Comparison of ENCODE assay signal across 7 cellular contexts in genomic region chr2:167294031-167294774, GRCh38. TPM values are rescaled to one million over a fixed set of nuclear protein-coding genes. Genes with fewer than 3 reads are reported as not detected.
A peak's percentile ranks its signal among the peaks of the same experiment; 100 is the strongest.
DNase-seq lines count a peak whose midpoint lies in the region; ATAC-seq, FAIRE-seq and TF ChIP-seq lines count a peak whose summit lies in the region.

No MANE protein-coding gene starts in this region.

- no peaks in the 10 kb centered on the region for H4K20me1 ChIP-seq in GM23248 (ENCODE audit: insufficient read depth)
- H4K20me1 ChIP-seq in H1 (replicated peaks in 1 of 2; ENCODE audit: control insufficient read depth in 1 of 2, insufficient read depth in 2 of 2, low read length in 2 of 2): peaks cover 6 to 10% of the 10 kb centered on the region in 2 experiments

- peak overlapping the region; percentile 79 for H2AFZ ChIP-seq in GM23248
- H2AFZ ChIP-seq in H1 (ENCODE audit: low read length): no peak overlapping the region

- H2BK20ac ChIP-seq in H1 (ENCODE audit: low read length): no peak overlapping the region

- H3K9me3 ChIP-seq in GM23248 (ENCODE audit: low read depth) (no peaks in the 10 kb centered on the region), H1 (ENCODE audit: insufficient read depth in 2 of 2, low read depth in 1 of 2, low read length in 1 of 2) (no peaks in the 10 kb centered on the region), mucosa of descending colon (no peaks in the 10 kb centered on the region)

- no peak for TF ChIP-seq POLR2A in H1 (IDR thresholded peaks at IDR 0.05; ENCODE audit: control extremely low read depth in 1 of 2, low read depth in 2 of 2, low read length in 2 of 2)

- H2BK15ac ChIP-seq in H1 (ENCODE audit: low read length): no peak overlapping the region

- no peak overlapping the region for H4K5ac ChIP-seq in H1 (ENCODE audit: insufficient read length, low read depth, low read length)

- H3K14ac ChIP-seq in H1 (ENCODE audit: insufficient read length): no peak overlapping the region

- peaks cover 5% of the 10 kb centered on the region; the same call in 1 of the 2 replicates for H3F3A ChIP-seq in GM23248 (ENCODE audit: insufficient read depth)

- H3K9ac ChIP-seq in GM23248 (no peak overlapping the region), H1 (replicated peaks in 1 of 4; ENCODE audit: extremely low read depth in 1 of 4, low read depth in 3 of 4, low read length in 3 of 4) (peak overlapping the region in 2 of 4 experiments; percentile 4 to 23; a peak in 2 of 7 replicates)

- H3K27me3 ChIP-seq in GM23248 (replicated peaks; ENCODE audit: insufficient read depth) (peaks cover 10% of the 10 kb centered on the region; the same call in 1 of the 2 replicates), H1 (replicated peaks in 1 of 4; ENCODE audit: control insufficient read depth in 3 of 4, extremely low read depth in 1 of 4, insufficient read depth in 3 of 4, low read length in 3 of 4) (no peaks in the 10 kb centered on the region)

- no peak for TF ChIP-seq EP300 in H1 (IDR thresholded peaks at IDR 0.05; ENCODE audit: borderline replicate concordance in 1 of 2, low read depth in 2 of 2, low read length in 2 of 2)

- H3K56ac ChIP-seq in H1 (replicated peaks; ENCODE audit: insufficient read length, low read depth, low read length): no peak overlapping the region

- no peaks in the 10 kb centered on the region for H3K9me2 ChIP-seq in GM23248 (ENCODE audit: insufficient read depth)

- no peaks in the 10 kb centered on the region for H3K4me1 ChIP-seq in GM23248 (ENCODE audit: insufficient read depth)
- peaks cover 0 to 7% (median 4%) of the 10 kb centered on the region in 4 experiments; a peak in 5 of 7 replicates for H3K4me1 ChIP-seq in H1 (replicated peaks in 1 of 4; ENCODE audit: control insufficient read depth in 3 of 4, insufficient read depth in 4 of 4, low read length in 3 of 4)
- H3K4me1 ChIP-seq in mucosa of descending colon (ENCODE audit: low read depth): no peaks in the 10 kb centered on the region

- 0 out of 2 replicates have a peak overlapping the region, but pooled peaks have one; percentile 49 for H3K18ac ChIP-seq in H1 (ENCODE audit: extremely low read depth, low read length)

- POLR2A ChIA-PET in H1 (lab: Charles Lee; ENCODE audit: partially characterized antibody): interaction anchor here (0.9 to 3.3 kb wide), 7 partner anchors 10 to 44 kb away, joined by 3 to 21 read pairs (median 3); no protein-coding TSS in a partner anchor

- H3K4me2 ChIP-seq in GM23248 (ENCODE audit: unreplicated experiment) (peak overlapping the region; percentile 99), H1 (ENCODE audit: insufficient read depth in 1 of 2, low read depth in 2 of 2, low read length in 2 of 2) (peak overlapping the region; percentile 91 to 94)

- 2 to 4% methylated on average over 30 to 35 of the region's 35 CpGs for WGBS in GM23248 (ENCODE audit: low coverage in 1 of 2, low lambda C conversion rate in 2 of 2, missing lambda C conversion rate in 2 of 2), 2 experiments
- WGBS in H1 (ENCODE audit: extremely low coverage in 1 of 2, insufficient coverage in 1 of 2, insufficient read length in 1 of 2, insufficient replicate concordance in 2 of 2, low coverage in 1 of 2, low lambda C conversion rate in 2 of 2, missing lambda C conversion rate in 1 of 2), 2 experiments: 2% methylated on average over 32 of the region's 35 CpGs; no CpG with 5 or more reads in 1 of the 2 experiments

- peak; percentile 48 for ATAC-seq in mucosa of descending colon
- ATAC-seq in GM21786 (IDR thresholded peaks at IDR 0.05; ENCODE audit: unreplicated experiment): no peak
- no peak for ATAC-seq in GM21447 (IDR thresholded peaks at IDR 0.05; ENCODE audit: unreplicated experiment)

- CTCF ChIA-PET in H1 (lab: Charles Lee; ENCODE audit: partially characterized antibody): interaction anchor here (0.7 to 2.8 kb wide), 9 partner anchors 9 to 824 kb away, joined by 3 to 15 read pairs (median 3); no protein-coding TSS in a partner anchor

- H3K79me1 ChIP-seq in H1 (ENCODE audit: low read depth, low read length): no peaks in the 10 kb centered on the region

- H4K91ac ChIP-seq in H1 (replicated peaks; ENCODE audit: insufficient read length, low read length): no peak overlapping the region

- in situ Hi-C loops in GM23248 (cut with MboI): loop anchor here (25.0 kb wide), 1 partner anchor 818 kb away; no protein-coding TSS in a partner anchor

- 0 out of 2 replicates have a peak overlapping the region, but pooled peaks have one; percentile 20 for H2BK12ac ChIP-seq in H1 (ENCODE audit: low read depth, low read length)

- TF ChIP-seq CTCF in H1 (IDR thresholded peaks at IDR 0.05; ENCODE audit: control extremely low read depth in 1 of 3, insufficient read depth in 1 of 3, low read depth in 1 of 3, low read length in 3 of 3) (peak in 1 of 3 experiments; percentile 29; a peak in 1 of 4 replicates), mucosa of descending colon (IDR thresholded peaks at IDR 0.05) (no peak)

- H2BK5ac ChIP-seq in H1 (ENCODE audit: low read depth, low read length): no peak overlapping the region

- H3K79me2 ChIP-seq in GM23248 (ENCODE audit: insufficient read depth): no peaks in the 10 kb centered on the region
- H3K79me2 ChIP-seq in H1 (ENCODE audit: control insufficient read depth in 1 of 2, insufficient read depth in 2 of 2, low read length in 2 of 2): peaks cover 9 to 59% of the 10 kb centered on the region in 2 experiments

- no peak overlapping the region for H3K23ac ChIP-seq in H1 (ENCODE audit: insufficient read length)

- H2AK5ac ChIP-seq in H1 (ENCODE audit: low read depth, low read length): no peak overlapping the region

- peak overlapping the region; percentile 18 for H2BK120ac ChIP-seq in H1 (replicated peaks; ENCODE audit: low read depth, low read length)

- peak in 1 of 2 experiments; percentile 17; a peak in 1 of 4 replicates for TF ChIP-seq RAD21 in H1 (IDR thresholded peaks at IDR 0.05 in 1 of 2, conservative IDR thresholded peaks at IDR 0.05 in 1 of 2; ENCODE audit: low read depth in 2 of 2, low read length in 2 of 2)

- no peak overlapping the region for H3K4ac ChIP-seq in H1 (replicated peaks; ENCODE audit: insufficient read length, low read depth, low read length)

- peak overlapping the region; percentile 83 for H3K4me3 ChIP-seq in GM23248
- peak overlapping the region; percentile 79 to 84 (median 80) for H3K4me3 ChIP-seq in H1 (ENCODE audit: extremely low read depth in 1 of 4, insufficient read depth in 2 of 4, low read depth in 3 of 4, low read length in 4 of 4)
- H3K4me3 ChIP-seq in mucosa of descending colon: peak overlapping the region; percentile 54

- intact Hi-C loops in mucosa of descending colon (cut with DNase I, micrococcal nuclease): loop anchor here in 1 of 2 donors (10.0 kb wide), 1 partner anchor 91 kb away; no protein-coding TSS in a partner anchor

- DNase-seq in GM23248 (peak; percentile 33), RPMI7951 (ENCODE audit: low read depth) (peak; percentile 24), H1 (ENCODE audit: low read depth in 1 of 2, low spot score in 2 of 2) (peak in 1 of 2 experiments; percentile 70), mucosa of descending colon (peak; percentile 35 to 58 (median 58)), urothelium cell line (ENCODE audit: low spot score) (peak; percentile 10)

- FAIRE-seq in H1 (lab: Jason Lieb, UNC): no peak
- FAIRE-seq in urothelium cell line (lab: Jason Lieb, UNC): no peak

- H3K27ac ChIP-seq in GM23248 (no peak overlapping the region), H1 (ENCODE audit: low read depth, low read length) (no peak overlapping the region)

- peaks cover 16% of the 10 kb centered on the region for H3K23me2 ChIP-seq in H1 (ENCODE audit: low read depth, low read length)

- H3K36me3 ChIP-seq in GM23248 (ENCODE audit: low read depth): no peaks in the 10 kb centered on the region
- H3K36me3 ChIP-seq in H1 (ENCODE audit: control insufficient read depth in 2 of 4, insufficient read depth in 4 of 4, low read length in 3 of 4): no peaks in the 10 kb centered on the region
- H3K36me3 ChIP-seq in mucosa of descending colon (ENCODE audit: low read depth): no peaks in the 10 kb centered on the region

- H4K8ac ChIP-seq in H1 (ENCODE audit: extremely low read depth, insufficient read depth, low read length): no peak overlapping the region

TF ChIP-seq in H1, 55 proteins besides CTCF, POLR2A, EP300 and RAD21:
- TF ChIP-seq GABPA (IDR thresholded peaks at IDR 0.05; ENCODE audit: borderline replicate concordance, insufficient read depth, low read length) (no peak), KDM1A (IDR thresholded peaks at IDR 0.05; ENCODE audit: borderline replicate concordance, low read length) (peak; percentile 36; the same call in 1 of the 2 replicates), TBP (IDR thresholded peaks at IDR 0.05; ENCODE audit: low read depth, low read length) (no peak), ASH2L (IDR thresholded peaks at IDR 0.05; ENCODE audit: low read length) (peak; percentile 59), SUZ12 (IDR thresholded peaks at IDR 0.05; ENCODE audit: low read length) (peak; percentile 51; the same call in 1 of the 2 replicates), KDM4A (IDR thresholded peaks at IDR 0.05; ENCODE audit: low read depth, low read length, severe bottlenecking) (peak; percentile 10), SRF (IDR thresholded peaks at IDR 0.05; ENCODE audit: low read depth, low read length) (no peak), CREB1 (IDR thresholded peaks at IDR 0.05) (no peak), PHF8 (conservative IDR thresholded peaks at IDR 0.05; ENCODE audit: low read depth, low read length) (no peak), BCL11A (IDR thresholded peaks at IDR 0.05; ENCODE audit: low read depth in 2 of 2, low read length in 2 of 2) (no peak), SAP30 (IDR thresholded peaks at IDR 0.05; ENCODE audit: insufficient read depth, insufficient replicate concordance, low read length) (no peak)

RNA-seq across cellular contexts. Expression of gene B3GALT1, which starts 1.4 kb away (rescaled TPM):
- total RNA-seq in GM23248 (2014; rRNA removed; shearing (Covaris generic)): not detected in 2 replicates
- polyA plus RNA-seq in GM23248 (2016; fragmentation: Nextera tagmentation; extraction: Ambion mirVana) (not detected in 2 replicates), H1 (2011; rRNA removed) (5.4 and 8.7 TPM in 2 replicates)
- total RNA-seq in RPMI7951 (2014; rRNA removed; shearing (Covaris generic)): 0.12 TPM in 1 of 2 replicates, not detected in the other
- 27.4 and 29.5 TPM in 2 replicates for total RNA-seq in H1 (2021; fragmentation: NEBNext Ultra II Directional; extraction: Animal tissue kit (Norgen Biotek cat#: 25700))
- 6.5 TPM for polyA plus RNA-seq in H1 (2011; cell fraction: cytosol; rRNA removed)
- 6.7 TPM for polyA plus RNA-seq in H1 (2011; cell fraction: nucleus; rRNA removed)
- polyA plus RNA-seq in H1 (2012, experiment 1 of 2): 6.4 to 12.7 TPM (median 8.5 TPM) in 4 replicates
- 0.97 TPM for polyA plus RNA-seq in H1 (2012, experiment 2 of 2)
- polyA plus RNA-seq in H1 (2013, experiment 1 of 2): 19.9 TPM
- polyA plus RNA-seq in H1 (2013, experiment 2 of 2): 22.3 TPM
- 34.7 and 43.2 TPM in 2 replicates for polyA minus RNA-seq in H1 (2011; rRNA and poly(A)+ RNA removed)
- polyA minus RNA-seq in H1 (2011; cell fraction: cytosol; rRNA and poly(A)+ RNA removed): 16.7 TPM
- 32.1 TPM for polyA minus RNA-seq in H1 (2011; cell fraction: nucleus; rRNA and poly(A)+ RNA removed)
- 10 to 100 TPM in 1 of 3 donors, 1 to 10 TPM in 2; 7.6 to 25.6 (median 7.8) TPM for total RNA-seq in mucosa of descending colon
